In the genomic region with DNA sequence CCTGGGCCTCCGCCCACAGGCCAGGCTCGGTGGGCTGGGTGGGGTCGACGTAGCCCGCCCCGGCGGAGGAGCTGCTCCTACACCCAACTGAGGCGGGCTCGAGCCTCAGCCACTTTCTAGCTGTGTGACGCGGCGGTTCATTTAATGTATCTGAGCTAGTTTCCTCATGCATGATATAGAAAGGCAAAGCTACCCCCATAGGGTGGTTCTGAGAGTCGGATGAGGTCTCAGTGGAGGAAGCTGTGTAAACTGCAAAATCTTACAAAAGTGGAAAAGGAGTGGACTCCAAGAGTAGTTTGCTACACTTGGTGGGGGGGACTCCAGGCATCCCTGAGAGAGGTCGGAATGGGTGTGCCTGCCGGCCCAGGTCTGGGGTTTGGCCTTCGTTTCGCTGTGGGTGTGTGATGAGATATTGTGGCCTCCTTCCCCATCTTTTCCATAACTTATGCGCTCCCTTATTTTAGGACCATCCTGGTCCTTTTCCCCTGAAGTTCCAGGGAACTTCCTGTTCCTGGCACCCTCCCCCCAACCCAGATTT, we compare ENCODE assay signal across 8 cellular contexts. TPM values are rescaled to one million over a fixed set of nuclear protein-coding genes. Genes with fewer than 3 reads are reported as not detected.
DNase-seq lines count a peak whose midpoint lies in the region; ATAC-seq and TF ChIP-seq lines count a peak whose summit lies in the region.

No MANE protein-coding gene starts in this region.

- H3K9me3 Mint-ChIP-seq in activated T-helper 2 cell treated with anti-CD3 and anti-CD28 coated beads, Interferon-gamma antibody, Interleukin-2, Interleukin-4, amounts not matched to agents 10 μg/mL and 5 μg/mL and 100 μg/mL, durations not matched to agents 14 hours and 24 hours and 36 hours: no peaks in the 10 kb centered on the region

- H3K36me3 ChIP-seq in stomach: no peaks in the 10 kb centered on the region

- intact Hi-C loops in activated T-helper 2 cell treated with anti-CD3 and anti-CD28 coated beads, Interferon-gamma antibody, Interleukin-2, Interleukin-4, amounts not matched to agents 10 μg/mL and 5 μg/mL and 100 μg/mL, durations not matched to agents 14 hours and 24 hours and 36 hours (cut with micrococcal nuclease): loop anchor here (5.0 kb wide), 1 partner anchor 135 kb away; the partner anchor contains the start of gene SEC22A
- intact Hi-C loops in stomach (cut with DNase I; ENCODE audit: low total_unique reads): no loop called here

- peaks cover 35 to 60% (median 57%) of the 10 kb centered on the region in 4 donors for H3K4me1 ChIP-seq in stomach

- no peak overlapping the region for H3K27ac Mint-ChIP-seq in activated T-helper 2 cell treated with anti-CD3 and anti-CD28 coated beads, Interferon-gamma antibody, Interleukin-2, Interleukin-4, amounts not matched to agents 10 μg/mL and 5 μg/mL and 100 μg/mL, durations not matched to agents 14 hours and 24 hours and 36 hours

- ATAC-seq in HG03354 (IDR thresholded peaks at IDR 0.05; ENCODE audit: poor library complexity, severe bottlenecking, unreplicated experiment): peak; percentile 42

- 3 to 12% (median 6%) methylated on average over 17 to 18 of the region's 18 CpGs for WGBS in stomach, 5 donors

- H3K36me3 Mint-ChIP-seq in activated T-helper 2 cell treated with anti-CD3 and anti-CD28 coated beads, Interferon-gamma antibody, Interleukin-2, Interleukin-4, amounts not matched to agents 10 μg/mL and 5 μg/mL and 100 μg/mL, durations not matched to agents 14 hours and 24 hours and 36 hours (ENCODE audit: low read depth): peaks cover 3% of the 10 kb centered on the region

- H3K4me3 ChIP-seq in iPS-18c (ENCODE audit: insufficient read depth, low read depth, low read length): peak overlapping the region; percentile 87
- peak overlapping the region; percentile 65 to 95 (median 88) for H3K4me3 ChIP-seq in stomach

- peak; percentile 38 for DNase-seq in stimulated activated CD4-positive, alpha-beta T cell treated with anti-CD3 and anti-CD28 coated beads, Interleukin-4, amount 100 ng/mL, for 1 hour
- no peak for DNase-seq in stimulated activated CD4-positive, alpha-beta T cell treated with anti-CD3 and anti-CD28 coated beads, Interleukin-4, amount 100 ng/mL, for 24 hours
- DNase-seq in activated T-helper 2 cell treated with anti-CD3 and anti-CD28 coated beads, Interferon-gamma antibody, Interleukin-2, Interleukin-4, amounts not matched to agents 10 μg/mL and 5 μg/mL and 100 μg/mL, durations not matched to agents 14 hours and 24 hours and 36 hours (ENCODE audit: low spot score): peak; percentile 13
- DNase-seq in stomach (no peak), inferior parietal cortex (ENCODE audit: extremely low spot score) (no peak)
- no peak for DNase-seq in activated CD8-positive, alpha-beta memory T cell treated with anti-CD3 and anti-CD28 coated beads, Interleukin-2, amount 50 U/mL, for 4 hours

- TF ChIP-seq CTCF in stomach (IDR thresholded peaks at IDR 0.05): no peak

- no peak for TF ChIP-seq EP300 in stomach (IDR thresholded peaks at IDR 0.05)

- H3K4me3 Mint-ChIP-seq in activated T-helper 2 cell treated with anti-CD3 and anti-CD28 coated beads, Interferon-gamma antibody, Interleukin-2, Interleukin-4, amounts not matched to agents 10 μg/mL and 5 μg/mL and 100 μg/mL, durations not matched to agents 14 hours and 24 hours and 36 hours (ENCODE audit: low read depth): peak overlapping the region; percentile 85

- peak overlapping the region; percentile 86 to 92 (median 90) for H3K27ac ChIP-seq in stomach

- peaks cover 38% of the 10 kb centered on the region for H3K4me1 Mint-ChIP-seq in activated T-helper 2 cell treated with anti-CD3 and anti-CD28 coated beads, Interferon-gamma antibody, Interleukin-2, Interleukin-4, amounts not matched to agents 10 μg/mL and 5 μg/mL and 100 μg/mL, durations not matched to agents 14 hours and 24 hours and 36 hours (ENCODE audit: low read depth)

- H3K9me3 ChIP-seq in iPS-18c (ENCODE audit: control insufficient read depth, insufficient read depth, low read length): peaks cover 4% of the 10 kb centered on the region
- no peaks in the 10 kb centered on the region for H3K9me3 ChIP-seq in stomach

- peaks cover 5% of the 10 kb centered on the region for H3K27me3 Mint-ChIP-seq in activated T-helper 2 cell treated with anti-CD3 and anti-CD28 coated beads, Interferon-gamma antibody, Interleukin-2, Interleukin-4, amounts not matched to agents 10 μg/mL and 5 μg/mL and 100 μg/mL, durations not matched to agents 14 hours and 24 hours and 36 hours (ENCODE audit: low read depth)

- TF ChIP-seq POLR2A in stomach (IDR thresholded peaks at IDR 0.05): no peak

- no peaks in the 10 kb centered on the region for H3K27me3 ChIP-seq in stomach

RNA-seq across cellular contexts. Expression of gene PDIA5, which starts 0.9 kb away (rescaled TPM):
- 29.0 and 32.3 TPM in 2 replicates for total RNA-seq in activated T-helper 2 cell treated with anti-CD3 and anti-CD28 coated beads, Interferon-gamma antibody, Interleukin-2, Interleukin-4, amounts not matched to agents 10 μg/mL and 5 μg/mL and 100 μg/mL, durations not matched to agents 14 hours and 24 hours and 36 hours
- total RNA-seq in stomach: 10 to 100 TPM; 23.2 to 75.3 (median 65.2) TPM
- 10 to 100 TPM; 13.9 to 32.7 (median 18.2) TPM for polyA plus RNA-seq in stomach

RNA-seq across cellular contexts. Expression of gene SEMA5B, which starts 40.2 kb away (rescaled TPM):
- not detected in 2 replicates for total RNA-seq in activated T-helper 2 cell treated with anti-CD3 and anti-CD28 coated beads, Interferon-gamma antibody, Interleukin-2, Interleukin-4, amounts not matched to agents 10 μg/mL and 5 μg/mL and 100 μg/mL, durations not matched to agents 14 hours and 24 hours and 36 hours
- total RNA-seq in stomach: 10 to 100 TPM in 1 of 5 donors, 1 to 10 TPM in 2, not detected in 2; 1.8 to 27.2 (median 1.9) TPM
- polyA plus RNA-seq in stomach: under 1 TPM; 0.15 to 0.25 (median 0.25) TPM

Comparison
In these comparisons a context has a peak if more than half of its experiments do, and no peak if none do; other contexts are left out.
1. DNase-seq: peak in stimulated activated CD4-positive, alpha-beta T cell treated with anti-CD3 and anti-CD28 coated beads, Interleukin-4, amount 100 ng/mL, for 1 hour (single experiment) and activated T-helper 2 cell treated with anti-CD3 and anti-CD28 coated beads, Interferon-gamma antibody, Interleukin-2, Interleukin-4, amounts not matched to agents 10 μg/mL and 5 μg/mL and 100 μg/mL, durations not matched to agents 14 hours and 24 hours and 36 hours (single experiment); none in stimulated activated CD4-positive, alpha-beta T cell treated with anti-CD3 and anti-CD28 coated beads, Interleukin-4, amount 100 ng/mL, for 24 hours (single experiment), stomach (single experiment), inferior parietal cortex (single experiment) and activated CD8-positive, alpha-beta memory T cell treated with anti-CD3 and anti-CD28 coated beads, Interleukin-2, amount 50 U/mL, for 4 hours (single experiment).